In the genomic region with DNA sequence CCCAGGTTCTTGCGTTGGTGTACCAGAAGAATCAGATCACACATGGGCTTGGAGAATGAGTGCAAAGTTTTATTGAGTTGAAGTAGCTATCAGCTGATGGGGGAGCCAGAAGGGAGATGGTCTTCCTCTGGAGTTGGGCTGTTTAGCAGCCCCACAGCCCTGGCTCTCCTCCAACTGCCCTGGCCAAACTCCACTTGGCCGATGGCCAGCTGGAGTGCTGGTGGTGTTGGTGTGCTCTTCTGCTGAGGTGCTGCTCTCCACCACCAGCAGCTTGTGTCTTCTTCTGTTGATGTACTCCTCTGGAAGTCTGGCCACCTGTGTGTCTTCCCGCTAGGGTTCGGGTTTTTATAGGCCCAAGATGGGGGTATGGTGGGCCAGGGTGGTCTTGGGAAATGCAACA, we compare ENCODE assay signal across 20 cellular contexts.
"Had no signal": no experiment of that assay in that cellular context is flagged by ENCODE, and none has a peak within 500 bp of the region (broad histone marks: within the 10 kb centered on the region; RNA-seq: fewer than 3 reads in every experiment).

No MANE protein-coding gene starts in this region.

- H3K36me3 ChIP-seq: esophagus muscularis mucosa, right lobe of liver, spleen, upper lobe of left lung had no signal

- ATAC-seq: foreskin keratinocyte, right lobe of liver had no signal

- H3K27ac Mint-ChIP-seq: activated CD4-positive, alpha-beta memory T cell treated with anti-CD3 and anti-CD28 coated beads for 36 hours; activated naive CD8-positive, alpha-beta T cell treated with anti-CD3 and anti-CD28 coated beads for 36 hours; nephron; progenitor cell of endocrine pancreas had no signal

- H3K4me1 Mint-ChIP-seq: activated naive CD8-positive, alpha-beta T cell treated with anti-CD3 and anti-CD28 coated beads for 36 hours; nephron had no signal

- H3K36me3 Mint-ChIP-seq: activated CD4-positive, alpha-beta memory T cell treated with anti-CD3 and anti-CD28 coated beads for 36 hours; activated naive CD8-positive, alpha-beta T cell treated with anti-CD3 and anti-CD28 coated beads for 36 hours had no signal

- H3K9me3 Mint-ChIP-seq: activated CD4-positive, alpha-beta memory T cell treated with anti-CD3 and anti-CD28 coated beads for 36 hours; activated naive CD8-positive, alpha-beta T cell treated with anti-CD3 and anti-CD28 coated beads for 36 hours; nephron had no signal

- H3K4me3 Mint-ChIP-seq: activated CD4-positive, alpha-beta memory T cell treated with anti-CD3 and anti-CD28 coated beads for 36 hours; activated naive CD8-positive, alpha-beta T cell treated with anti-CD3 and anti-CD28 coated beads for 36 hours; nephron had no signal

- H3K4me3 ChIP-seq: dorsolateral prefrontal cortex, esophagus muscularis mucosa, right lobe of liver, spleen, upper lobe of left lung had no signal

- DNase-seq: activated CD4-positive, alpha-beta memory T cell treated with anti-CD3 and anti-CD28 coated beads for 36 hours; activated CD4-positive, alpha-beta T cell treated with anti-CD3 and anti-CD28 coated beads for 1 hour; activated gamma-delta T cell treated with Interleukin-2 at 50 U/mL for 16 hours; activated naive CD8-positive, alpha-beta T cell treated with anti-CD3 and anti-CD28 coated beads for 36 hours; activated T-cell treated with anti-CD3 and anti-CD28 coated beads, Interleukin-2, amount 50 U/mL, for 48 hours; cerebellar nuclear complex; dorsolateral prefrontal cortex; foreskin keratinocyte; head of caudate nucleus; mesenchymal stem cell; occipital lobe; spleen; stimulated activated CD4-positive, alpha-beta T cell treated with anti-CD3 and anti-CD28 coated beads, Interleukin-2, amount 100 ng/mL, for 24 hours; stimulated activated naive CD4-positive, alpha-beta T cell treated with Interleukin-2 at 50 U/mL for 16 hours; T1000 had no signal

- H3K27me3 ChIP-seq: dorsolateral prefrontal cortex, esophagus muscularis mucosa, foreskin keratinocyte, right lobe of liver, spleen, upper lobe of left lung had no signal

- H3K4me1 ChIP-seq: esophagus muscularis mucosa, foreskin keratinocyte, right lobe of liver, spleen, upper lobe of left lung had no signal

- H3K27me3 Mint-ChIP-seq: activated CD4-positive, alpha-beta memory T cell treated with anti-CD3 and anti-CD28 coated beads for 36 hours; activated naive CD8-positive, alpha-beta T cell treated with anti-CD3 and anti-CD28 coated beads for 36 hours; progenitor cell of endocrine pancreas had no signal

- H3K9me3 ChIP-seq: esophagus muscularis mucosa, right lobe of liver, spleen had no signal

- H3K27ac ChIP-seq: dorsolateral prefrontal cortex, esophagus muscularis mucosa, foreskin keratinocyte, right lobe of liver, spleen, upper lobe of left lung had no signal
